ENCODE assay signal across 8 cellular contexts in the genomic region with DNA sequence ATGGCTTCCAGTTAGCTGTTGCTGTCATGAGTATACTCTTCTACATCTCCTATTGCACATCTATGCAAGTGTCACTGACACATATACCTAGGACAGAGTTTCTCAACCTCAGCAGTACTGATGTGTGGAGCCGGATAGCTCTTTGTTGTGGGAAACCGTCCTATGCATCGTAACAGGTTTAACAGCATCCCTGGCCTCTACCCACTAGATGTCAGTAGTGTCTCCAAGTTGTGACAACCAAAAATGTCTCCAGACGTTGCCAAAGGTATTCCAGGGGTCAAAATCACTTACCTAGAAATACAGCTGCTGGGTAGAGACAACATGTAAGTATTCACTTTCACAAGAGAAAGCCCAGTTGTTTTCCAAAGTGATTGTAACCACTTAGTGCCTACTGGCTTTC.
DNase-seq lines count a peak whose midpoint lies in the region; ATAC-seq and TF ChIP-seq lines count a peak whose summit lies in the region.

No MANE protein-coding gene starts in this region.

- TF ChIP-seq CTCF in epithelial cell of esophagus (IDR thresholded peaks at IDR 0.05; ENCODE audit: insufficient read depth, low read depth, low read length, missing control alignments), result peak; percentile 74

- ATAC-seq in HG03097 (IDR thresholded peaks at IDR 0.05; ENCODE audit: low FRiP score, unreplicated experiment), result no peak

- peak; percentile 5 to 72 (median 70) for DNase-seq in NCI-H1417 (lab: John Stamatoyannopoulos, UW)
- DNase-seq in NCI-H1417 treated with DMSO at 0.1 percent for 48 hours (lab: John Stamatoyannopoulos, UW), result no peak
- peak; percentile 4 for DNase-seq in NCI-H524 treated with DMSO at 0.1 percent for 48 hours (lab: John Stamatoyannopoulos, UW)
- DNase-seq in epithelial cell of esophagus (ENCODE audit: low read depth), result peak; percentile 50
- DNase-seq in pons (ENCODE audit: low spot score), result peak; percentile 48
- DNase-seq in activated naive CD4-positive, alpha-beta T cell (lab: John Stamatoyannopoulos, UW), result no peak
- no peak for DNase-seq in activated gamma-delta T cell treated with Interleukin-2 at 50 U/mL for 16 hours

- no peak overlapping the region for H3K4me3 ChIP-seq in epithelial cell of esophagus (ENCODE audit: low read length)

Comparison
In these comparisons a context has a peak if more than half of its experiments do, and no peak if none do; other contexts are left out.
1. DNase-seq: peak in NCI-H1417 (3 of 3), NCI-H524 treated with DMSO at 0.1 percent for 48 hours (single experiment), epithelial cell of esophagus (single experiment) and pons (single experiment); none in NCI-H1417 treated with DMSO at 0.1 percent for 48 hours (single experiment), activated naive CD4-positive, alpha-beta T cell (0 of 4) and activated gamma-delta T cell treated with Interleukin-2 at 50 U/mL for 16 hours (single experiment).